ENCODE assay signal across 1 cellular context in the genomic region with DNA sequence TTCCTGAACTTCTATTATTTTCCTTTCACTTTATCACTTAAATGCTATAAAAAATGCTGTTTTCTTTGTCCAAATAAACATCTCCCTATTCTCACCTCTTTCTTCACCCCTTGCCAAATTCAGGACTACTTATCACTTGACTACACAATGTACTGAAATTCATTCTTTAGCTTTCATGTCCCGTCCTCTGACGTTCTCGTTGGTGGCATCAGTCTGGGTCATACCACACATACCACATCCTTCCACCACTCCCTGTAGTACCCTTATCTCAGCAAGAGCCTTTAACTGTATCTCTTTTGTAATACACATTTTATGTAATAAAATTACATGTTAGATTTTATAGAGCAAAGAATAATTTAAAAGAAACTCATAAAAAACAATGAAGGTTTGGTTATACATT.
TF ChIP-seq lines count a peak whose summit lies in the region.

No MANE protein-coding gene starts in this region.

TF ChIP-seq in A549, 52 proteins besides CTCF, POLR2A, EP300 and RAD21 (continued from another document):
- TF ChIP-seq, protein P1, sequence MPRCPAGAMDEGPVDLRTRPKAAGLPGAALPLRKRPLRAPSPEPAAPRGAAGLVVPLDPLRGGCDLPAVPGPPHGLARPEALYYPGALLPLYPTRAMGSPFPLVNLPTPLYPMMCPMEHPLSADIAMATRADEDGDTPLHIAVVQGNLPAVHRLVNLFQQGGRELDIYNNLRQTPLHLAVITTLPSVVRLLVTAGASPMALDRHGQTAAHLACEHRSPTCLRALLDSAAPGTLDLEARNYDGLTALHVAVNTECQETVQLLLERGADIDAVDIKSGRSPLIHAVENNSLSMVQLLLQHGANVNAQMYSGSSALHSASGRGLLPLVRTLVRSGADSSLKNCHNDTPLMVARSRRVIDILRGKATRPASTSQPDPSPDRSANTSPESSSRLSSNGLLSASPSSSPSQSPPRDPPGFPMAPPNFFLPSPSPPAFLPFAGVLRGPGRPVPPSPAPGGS (IDR thresholded peaks at IDR 0.05): no peak
- TF ChIP-seq KDM1A (IDR thresholded peaks at IDR 0.05; ENCODE audit: low read depth) (no peak), JUN (IDR thresholded peaks at IDR 0.05) (no peak)
- TF ChIP-seq, protein P2, sequence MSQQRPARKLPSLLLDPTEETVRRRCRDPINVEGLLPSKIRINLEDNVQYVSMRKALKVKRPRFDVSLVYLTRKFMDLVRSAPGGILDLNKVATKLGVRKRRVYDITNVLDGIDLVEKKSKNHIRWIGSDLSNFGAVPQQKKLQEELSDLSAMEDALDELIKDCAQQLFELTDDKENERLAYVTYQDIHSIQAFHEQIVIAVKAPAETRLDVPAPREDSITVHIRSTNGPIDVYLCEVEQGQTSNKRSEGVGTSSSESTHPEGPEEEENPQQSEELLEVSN (IDR thresholded peaks at IDR 0.05; ENCODE audit: borderline replicate concordance, low read depth): no peak
- TF ChIP-seq, protein P3, sequence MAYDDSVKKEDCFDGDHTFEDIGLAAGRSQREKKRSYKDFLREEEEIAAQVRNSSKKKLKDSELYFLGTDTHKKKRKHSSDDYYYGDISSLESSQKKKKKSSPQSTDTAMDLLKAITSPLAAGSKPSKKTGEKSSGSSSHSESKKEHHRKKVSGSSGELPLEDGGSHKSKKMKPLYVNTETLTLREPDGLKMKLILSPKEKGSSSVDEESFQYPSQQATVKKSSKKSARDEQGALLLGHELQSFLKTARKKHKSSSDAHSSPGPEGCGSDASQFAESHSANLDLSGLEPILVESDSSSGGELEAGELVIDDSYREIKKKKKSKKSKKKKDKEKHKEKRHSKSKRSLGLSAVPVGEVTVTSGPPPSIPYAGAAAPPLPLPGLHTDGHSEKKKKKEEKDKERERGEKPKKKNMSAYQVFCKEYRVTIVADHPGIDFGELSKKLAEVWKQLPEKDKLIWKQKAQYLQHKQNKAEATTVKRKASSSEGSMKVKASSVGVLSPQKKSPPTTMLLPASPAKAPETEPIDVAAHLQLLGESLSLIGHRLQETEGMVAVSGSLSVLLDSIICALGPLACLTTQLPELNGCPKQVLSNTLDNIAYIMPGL (CRISPR knock-in tag; IDR thresholded peaks at IDR 0.05; ENCODE audit: borderline replicate concordance): no peak
